Comparison of ENCODE assay signal across 1 cellular context in the genomic region with DNA sequence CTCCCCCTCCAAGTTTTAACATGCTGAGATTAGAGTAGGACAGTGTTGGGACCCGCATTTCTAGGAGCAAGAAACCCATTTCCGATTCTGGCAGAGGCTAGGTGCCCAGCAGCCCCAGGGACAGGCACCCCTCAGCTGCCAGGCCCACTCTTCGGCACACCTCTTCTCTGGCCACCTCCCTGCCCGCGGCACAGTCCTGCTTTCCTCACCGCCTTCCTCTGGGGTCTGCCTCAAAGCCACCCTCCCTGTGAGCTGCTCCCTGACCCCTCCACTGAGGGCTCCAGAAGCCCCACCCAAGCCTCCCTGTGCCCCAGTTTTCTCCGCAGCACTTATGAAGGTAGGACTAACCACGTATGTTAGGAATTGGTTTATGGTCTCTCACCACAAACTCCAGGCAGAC.
TF ChIP-seq lines count a peak whose summit lies in the region.

No MANE protein-coding gene starts in this region.

TF ChIP-seq in GM23338, 12 proteins besides CTCF, POLR2A, EP300 and RAD21 (continued from another document):
- TF ChIP-seq ZNF462 (CRISPR knock-in tag; IDR thresholded peaks at IDR 0.05) (no peak), REST (IDR thresholded peaks at IDR 0.05; ENCODE audit: unreplicated experiment) (no peak)
